ENCODE assay signal across 1 cellular context in genomic region chr21:34596561-34597271, GRCh38.
TF ChIP-seq lines count a peak whose summit lies in the region.

No MANE protein-coding gene starts in this region.

TF ChIP-seq in SK-N-SH, 30 proteins besides CTCF, POLR2A, EP300 and RAD21 (continued from another document):
- TF ChIP-seq TEAD4 (IDR thresholded peaks at IDR 0.05; ENCODE audit: borderline replicate concordance, insufficient read depth), result no peak
- no peak for TF ChIP-seq USF1 (IDR thresholded peaks at IDR 0.05; ENCODE audit: borderline replicate concordance, low read depth)
- no peak for TF ChIP-seq JUND (IDR thresholded peaks at IDR 0.05)
- TF ChIP-seq, protein P1, sequence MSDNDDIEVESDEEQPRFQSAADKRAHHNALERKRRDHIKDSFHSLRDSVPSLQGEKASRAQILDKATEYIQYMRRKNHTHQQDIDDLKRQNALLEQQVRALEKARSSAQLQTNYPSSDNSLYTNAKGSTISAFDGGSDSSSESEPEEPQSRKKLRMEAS (IDR thresholded peaks at IDR 0.05; ENCODE audit: low read depth), result no peak
- TF ChIP-seq, protein P2, sequence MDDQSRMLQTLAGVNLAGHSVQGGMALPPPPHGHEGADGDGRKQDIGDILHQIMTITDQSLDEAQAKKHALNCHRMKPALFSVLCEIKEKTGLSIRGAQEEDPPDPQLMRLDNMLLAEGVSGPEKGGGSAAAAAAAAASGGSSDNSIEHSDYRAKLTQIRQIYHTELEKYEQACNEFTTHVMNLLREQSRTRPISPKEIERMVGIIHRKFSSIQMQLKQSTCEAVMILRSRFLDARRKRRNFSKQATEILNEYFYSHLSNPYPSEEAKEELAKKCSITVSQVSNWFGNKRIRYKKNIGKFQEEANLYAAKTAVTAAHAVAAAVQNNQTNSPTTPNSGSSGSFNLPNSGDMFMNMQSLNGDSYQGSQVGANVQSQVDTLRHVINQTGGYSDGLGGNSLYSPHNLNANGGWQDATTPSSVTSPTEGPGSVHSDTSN (IDR thresholded peaks at IDR 0.05), result no peak
- TF ChIP-seq POLR2AphosphoS5 (IDR thresholded peaks at IDR 0.05; ENCODE audit: low read depth, low read length), result no peak
